Comparison of ENCODE assay signal across 9 cellular contexts in the genomic region with DNA sequence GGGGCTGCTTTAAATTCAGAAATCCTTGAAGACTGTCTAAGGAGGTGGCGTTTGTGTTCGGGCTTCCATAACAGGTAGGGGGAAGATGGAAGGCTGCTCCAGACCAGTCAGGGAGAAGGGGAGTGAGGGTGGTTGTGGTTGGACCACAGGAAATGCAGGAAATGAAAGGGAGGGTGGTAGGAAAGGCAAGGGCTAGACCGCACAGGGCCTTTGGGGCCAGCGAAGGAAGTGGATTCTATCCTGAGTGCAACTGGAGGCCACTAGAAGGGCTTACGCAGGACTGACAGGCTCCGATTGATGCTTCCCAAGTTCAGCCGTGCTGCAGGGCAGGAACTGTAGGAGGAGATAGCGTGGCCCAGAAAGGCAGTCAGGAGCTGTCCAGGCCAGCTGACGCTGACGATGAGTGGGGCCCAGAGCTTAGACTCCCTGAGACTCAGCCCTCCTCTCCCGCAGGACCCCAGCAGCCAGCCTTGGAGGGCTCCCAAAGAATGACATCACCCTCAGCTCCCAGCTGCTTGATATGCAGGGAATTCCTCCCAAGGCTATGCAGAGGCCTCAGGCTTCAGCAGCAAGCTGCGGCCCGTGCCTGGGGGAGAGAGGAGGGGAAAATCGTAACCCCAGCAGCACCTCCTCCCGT. TPM values are rescaled to one million over a fixed set of nuclear protein-coding genes. Genes with fewer than 3 reads are reported as not detected.
A peak's percentile ranks its signal among the peaks of the same experiment; 100 is the strongest.
DNase-seq lines count a peak whose midpoint lies in the region; ATAC-seq and TF ChIP-seq lines count a peak whose summit lies in the region.
"Had no signal": no experiment of that assay in that cellular context is flagged by ENCODE, and none has a peak within 500 bp of the region (broad histone marks: within the 10 kb centered on the region; RNA-seq: fewer than 3 reads in every experiment).

No MANE protein-coding gene starts in this region.

- CTCF ChIA-PET in HEK293T (lab: Yijun Ruan, JAX): no interaction called here

- POLR2A ChIA-PET in HEK293T (lab: Yijun Ruan, JAX): no interaction called here

- ATAC-seq in DND-41 (ENCODE audit: insufficient read depth, low read depth) (0 out of 3 replicates have a peak, but pooled peaks have one; percentile 44), SK-N-SH treated with all-trans-retinoic acid at 6 μM for 48 hours (peak; percentile 82), omental fat pad (ENCODE audit: low FRiP score) (peak; percentile 81)

- H4K20me1 ChIP-seq in DND-41 (ENCODE audit: insufficient read depth, low read length): no peaks in the 10 kb centered on the region

- DNase-seq in DND-41 (no peak), glomerular visceral epithelial cell (ENCODE audit: extremely low spot score) (peak; percentile 99), omental fat pad (ENCODE audit: low spot score) (no peak), SW480 (ENCODE audit: low spot score) (no peak), HEK293T (ENCODE audit: extremely low spot score) (no peak)
- no peak for DNase-seq in stimulated activated CD4-positive, alpha-beta T cell treated with anti-CD3 and anti-CD28 coated beads, Interleukin-4, amount 100 ng/mL, for 4 hours
- DNase-seq in activated CD4-positive, alpha-beta T cell treated with anti-CD3 and anti-CD28 coated beads, Interleukin-2, amount 50 U/mL, for 4 hours: no peak
- DNase-seq: NK-92 treated with Interleukin-12 subunit alpha and Interleukin-12 subunit beta, amount 100 ng/mL, for 24 hours had no signal

- no peak overlapping the region for H3K4me3 ChIP-seq in DND-41 (ENCODE audit: low read depth in 1 of 2, low read length in 2 of 2)

- H3K9me3 ChIP-seq in DND-41 (ENCODE audit: insufficient read depth, low read length, severe bottlenecking): no peaks in the 10 kb centered on the region

- H2AFZ ChIP-seq in DND-41 (ENCODE audit: low read depth, low read length): no peak overlapping the region

- no peak overlapping the region for H3K27ac ChIP-seq in DND-41 (ENCODE audit: low read length)

- TF ChIP-seq CTCF in DND-41 (IDR thresholded peaks at IDR 0.05; ENCODE audit: borderline replicate concordance, extremely low read depth, low read length, poor library complexity, severe bottlenecking) (no peak), omental fat pad (IDR thresholded peaks at IDR 0.05) (no peak)

- H3K4me2 ChIP-seq in DND-41 (ENCODE audit: insufficient read depth, low read length): no peak overlapping the region

- no peaks in the 10 kb centered on the region for H3K4me1 ChIP-seq in DND-41 (ENCODE audit: insufficient read depth, low read length)

- no peaks in the 10 kb centered on the region for H3K79me2 ChIP-seq in DND-41 (ENCODE audit: insufficient read depth, low read length)

- H3K36me3 ChIP-seq in DND-41 (ENCODE audit: insufficient read depth, low read length): no peaks in the 10 kb centered on the region

- H3K9ac ChIP-seq in DND-41 (ENCODE audit: low read depth, low read length): no peak overlapping the region

- H3K27me3 ChIP-seq in DND-41 (ENCODE audit: insufficient read depth, low read length, poor library complexity): peaks cover 4% of the 10 kb centered on the region

TF ChIP-seq in SK-N-SH treated with all-trans-retinoic acid at 6 μM for 48 hours, 23 proteins besides CTCF, POLR2A, EP300 and RAD21:
- TF ChIP-seq, protein P1, sequence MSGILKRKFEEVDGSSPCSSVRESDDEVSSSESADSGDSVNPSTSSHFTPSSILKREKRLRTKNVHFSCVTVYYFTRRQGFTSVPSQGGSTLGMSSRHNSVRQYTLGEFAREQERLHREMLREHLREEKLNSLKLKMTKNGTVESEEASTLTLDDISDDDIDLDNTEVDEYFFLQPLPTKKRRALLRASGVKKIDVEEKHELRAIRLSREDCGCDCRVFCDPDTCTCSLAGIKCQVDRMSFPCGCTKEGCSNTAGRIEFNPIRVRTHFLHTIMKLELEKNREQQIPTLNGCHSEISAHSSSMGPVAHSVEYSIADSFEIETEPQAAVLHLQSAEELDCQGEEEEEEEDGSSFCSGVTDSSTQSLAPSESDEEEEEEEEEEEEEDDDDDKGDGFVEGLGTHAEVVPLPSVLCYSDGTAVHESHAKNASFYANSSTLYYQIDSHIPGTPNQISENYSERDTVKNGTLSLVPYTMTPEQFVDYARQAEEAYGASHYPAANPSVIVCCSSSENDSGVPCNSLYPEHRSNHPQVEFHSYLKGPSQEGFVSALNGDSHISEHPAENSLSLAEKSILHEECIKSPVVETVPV (CRISPR knock-in tag; IDR thresholded peaks at IDR 0.05): no peak
- peak; percentile 40; the same call in 1 of the 2 replicates for TF ChIP-seq ISL1 (CRISPR knock-in tag; IDR thresholded peaks at IDR 0.05)

TF ChIP-seq in HEK293T, 16 proteins besides CTCF, POLR2A, EP300 and RAD21:
- TF ChIP-seq L3MBTL2 (conservative IDR thresholded peaks at IDR 0.05) (no peak), ARNT (IDR thresholded peaks at IDR 0.05) (no peak), HDGF (IDR thresholded peaks at IDR 0.05; ENCODE audit: borderline replicate concordance) (no peak), FOXM1 (IDR thresholded peaks at IDR 0.05; ENCODE audit: borderline replicate concordance) (no peak), TARDBP (IDR thresholded peaks at IDR 0.05) (no peak), FOXK2 (IDR thresholded peaks at IDR 0.05) (no peak), NFRKB (IDR thresholded peaks at IDR 0.05) (no peak), ZNF384 (IDR thresholded peaks at IDR 0.05) (no peak), ELF4 (IDR thresholded peaks at IDR 0.05) (no peak), CTBP1 (IDR thresholded peaks at IDR 0.05; ENCODE audit: borderline replicate concordance) (no peak), LEF1 (IDR thresholded peaks at IDR 0.05; ENCODE audit: borderline replicate concordance) (no peak), SP1 (IDR thresholded peaks at IDR 0.05) (no peak), SUZ12 (IDR thresholded peaks at IDR 0.05) (no peak), FOXA1 (IDR thresholded peaks at IDR 0.05) (no peak)
- TF ChIP-seq, protein P2, sequence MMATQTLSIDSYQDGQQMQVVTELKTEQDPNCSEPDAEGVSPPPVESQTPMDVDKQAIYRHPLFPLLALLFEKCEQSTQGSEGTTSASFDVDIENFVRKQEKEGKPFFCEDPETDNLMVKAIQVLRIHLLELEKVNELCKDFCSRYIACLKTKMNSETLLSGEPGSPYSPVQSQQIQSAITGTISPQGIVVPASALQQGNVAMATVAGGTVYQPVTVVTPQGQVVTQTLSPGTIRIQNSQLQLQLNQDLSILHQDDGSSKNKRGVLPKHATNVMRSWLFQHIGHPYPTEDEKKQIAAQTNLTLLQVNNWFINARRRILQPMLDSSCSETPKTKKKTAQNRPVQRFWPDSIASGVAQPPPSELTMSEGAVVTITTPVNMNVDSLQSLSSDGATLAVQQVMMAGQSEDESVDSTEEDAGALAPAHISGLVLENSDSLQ (IDR thresholded peaks at IDR 0.05): no peak

RNA-seq across cellular contexts. Expression of gene KCNIP1, which starts 48.8 kb away (rescaled TPM):
- total RNA-seq in omental fat pad: under 1 TPM in 1 of 4 donors, not detected in 3; 0.25 TPM
